8 cellular contexts compared by ENCODE assay signal in the genomic region with DNA sequence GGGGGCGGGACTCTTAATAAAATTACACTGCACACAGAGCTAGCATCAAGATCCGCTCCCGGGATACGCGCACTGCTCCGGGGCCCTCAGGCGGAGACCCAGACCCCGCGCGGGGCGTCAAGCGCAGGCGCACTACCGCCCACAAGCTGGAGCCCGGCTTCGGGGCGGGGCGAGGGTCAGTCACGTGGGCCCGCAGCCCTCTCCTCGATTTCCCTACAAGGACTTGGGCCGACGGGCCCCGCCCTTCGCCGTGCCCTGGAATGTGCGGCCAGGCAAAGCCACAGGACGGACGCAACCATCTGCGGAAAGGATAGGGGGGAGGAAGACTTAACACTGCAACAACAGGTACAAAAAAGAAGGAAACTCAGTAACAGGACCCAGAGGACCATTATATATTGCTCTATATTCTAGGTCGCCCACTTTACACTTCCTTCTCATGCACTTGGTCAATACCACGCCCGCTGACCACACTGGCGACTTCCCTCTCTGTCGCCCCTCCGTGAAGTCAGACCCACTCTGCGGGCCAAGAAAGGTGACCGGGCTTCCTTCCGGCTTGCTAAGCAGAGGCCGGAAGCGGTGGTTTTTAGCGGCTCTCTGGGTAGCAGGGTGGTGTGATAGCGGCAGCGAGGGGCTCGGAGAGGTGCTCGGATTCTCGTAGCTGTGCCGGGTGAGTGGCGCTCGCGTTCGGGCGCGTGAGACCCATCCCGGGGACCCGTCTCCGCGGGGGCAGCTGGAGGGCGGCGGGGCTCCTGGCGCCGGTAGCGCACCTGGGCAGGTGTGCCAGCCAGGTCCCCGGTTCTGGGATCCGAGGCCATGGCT. TPM values are rescaled to one million over a fixed set of nuclear protein-coding genes. Genes with fewer than 3 reads are reported as not detected.
DNase-seq lines count a peak whose midpoint lies in the region; ATAC-seq and TF ChIP-seq lines count a peak whose summit lies in the region.

MYL12A (plus strand) TSS at position 559 of the 819 bp plus-strand sequence. CDS start 5,447 bp downstream, outside the sequence.

- CTCF ChIA-PET in CD8-positive, alpha-beta T cell (lab: Charles Lee): interaction anchor here (0.7 to 4.8 kb wide), 16 partner anchors 9 to 347 kb away, joined by 3 to 44 read pairs (median 5); partner anchors contain the start of gene MYL12B

- H3K4me1 ChIP-seq in CD8-positive, alpha-beta T cell (ENCODE audit: insufficient read depth, low read length): peaks cover 24% of the 10 kb centered on the region
- peaks cover 6% of the 10 kb centered on the region for H3K4me1 ChIP-seq in ectodermal cell (ENCODE audit: control insufficient read depth, insufficient read depth, low read length)
- H3K4me1 ChIP-seq in lower lobe of right lung: peaks cover 54% of the 10 kb centered on the region

- peak within 1 kb of the TSS; percentile 79 for H3K27ac ChIP-seq in CD8-positive, alpha-beta T cell (ENCODE audit: low read depth, low read length)
- peak within 1 kb of the TSS; percentile 92 for H3K27ac ChIP-seq in ectodermal cell (ENCODE audit: insufficient read depth, low read depth, low read length, poor library complexity, severe bottlenecking)
- H3K27ac ChIP-seq in lower lobe of right lung: peak within 1 kb of the TSS; percentile 100

- peaks cover 51% of the 10 kb centered on the region for H3K4me1 Mint-ChIP-seq in CD8-positive, alpha-beta T cell (ENCODE audit: low read depth)

- 1 to 2% methylated on average over 65 of the region's 65 CpGs for WGBS in ectodermal cell, 2 experiments

- H3K9me3 ChIP-seq in CD8-positive, alpha-beta T cell (ENCODE audit: low read length): no peaks in the 10 kb centered on the region
- no peaks in the 10 kb centered on the region for H3K9me3 ChIP-seq in ectodermal cell (ENCODE audit: control insufficient read depth, low read length)
- no peaks in the 10 kb centered on the region for H3K9me3 ChIP-seq in lower lobe of right lung

- peak; percentile 72 to 94 (median 86) for DNase-seq in CD8-positive, alpha-beta T cell
- DNase-seq in HS-27A (ENCODE audit: low read depth): peak; percentile 97
- peak; percentile 31 for DNase-seq in NK-92 (lab: John Stamatoyannopoulos, UW; ENCODE audit: unreplicated experiment)
- DNase-seq in activated CD8-positive, alpha-beta memory T cell treated with anti-CD3 and anti-CD28 coated beads for 1 hour (ENCODE audit: extremely low read depth in 1 of 2, low read depth in 1 of 2): peak; percentile 69 to 85
- DNase-seq in lower lobe of right lung: peak; percentile 100
- DNase-seq in stimulated activated CD4-positive, alpha-beta T cell treated with anti-CD3 and anti-CD28 coated beads, TNF-alpha, amount 100 ng/mL, for 24 hours (ENCODE audit: low read depth in 3 of 3): peak; percentile 84 to 98 (median 91)

- intact Hi-C loops in CD8-positive, alpha-beta T cell (cut with DNase I, micrococcal nuclease): loop anchor here (1.0 to 5.0 kb wide), 10 partner anchors 14 to 590 kb away; partner anchors contain the start of genes LPIN2 (in 2 of the 2), SMCHD1 (in 2 of the 2) and MYL12B (in 1 of the 2)
- intact Hi-C loops in lower lobe of right lung (cut with DNase I): no loop called here

- H3K9me3 Mint-ChIP-seq in CD8-positive, alpha-beta T cell: peaks cover 3% of the 10 kb centered on the region

- H3K4me3 Mint-ChIP-seq in CD8-positive, alpha-beta T cell: peak within 1 kb of the TSS; percentile 92

- peak; percentile 64 for ATAC-seq in CD8-positive, alpha-beta T cell
- peak; percentile 76 for ATAC-seq in GM19467 (IDR thresholded peaks at IDR 0.05; ENCODE audit: unreplicated experiment)
- ATAC-seq in lower lobe of right lung: peak; percentile 93 to 96

- H3K36me3 ChIP-seq in CD8-positive, alpha-beta T cell (ENCODE audit: insufficient read depth, low read length): peaks cover 4% of the 10 kb centered on the region
- H3K36me3 ChIP-seq in ectodermal cell (ENCODE audit: control insufficient read depth, insufficient read depth, low read length) (no peaks in the 10 kb centered on the region), lower lobe of right lung (peaks cover 4% of the 10 kb centered on the region)

- H3K27me3 ChIP-seq in CD8-positive, alpha-beta T cell (ENCODE audit: insufficient read depth, low read length): no peaks in the 10 kb centered on the region
- H3K27me3 ChIP-seq in ectodermal cell (ENCODE audit: control insufficient read depth, insufficient read depth, low read length, poor library complexity, severe bottlenecking): no peaks in the 10 kb centered on the region
- H3K27me3 ChIP-seq in lower lobe of right lung (ENCODE audit: low read depth): no peaks in the 10 kb centered on the region

- POLR2A ChIA-PET in CD8-positive, alpha-beta T cell (lab: Charles Lee): interaction anchor here (0.6 to 8.9 kb wide), 32 partner anchors 9 to 611 kb away, joined by 3 to 131 read pairs (median 4); partner anchors contain the start of genes MYL12B, SMCHD1 and TGIF1

- no peak for TF ChIP-seq CTCF in CD8-positive, alpha-beta T cell (IDR thresholded peaks at IDR 0.05)
- no peak for TF ChIP-seq CTCF in lower lobe of right lung (IDR thresholded peaks at IDR 0.05)

- peak within 1 kb of the TSS; percentile 90 for H3K27ac Mint-ChIP-seq in CD8-positive, alpha-beta T cell

- peaks cover 35% of the 10 kb centered on the region for H3K36me3 Mint-ChIP-seq in CD8-positive, alpha-beta T cell

- peak within 1 kb of the TSS; percentile 77 for H3K4me3 ChIP-seq in CD8-positive, alpha-beta T cell (ENCODE audit: low read depth, low read length)
- H3K4me3 ChIP-seq in ectodermal cell (ENCODE audit: insufficient read depth, low read depth, low read length) (peak within 1 kb of the TSS; percentile 83), lower lobe of right lung (peak within 1 kb of the TSS; percentile 87)

- no peaks in the 10 kb centered on the region for H3K27me3 Mint-ChIP-seq in CD8-positive, alpha-beta T cell (ENCODE audit: low read depth)

RNA-seq across cellular contexts. Expression of gene MYL12A, which starts in this region (rescaled TPM):
- total RNA-seq in CD8-positive, alpha-beta T cell: 100 to 1,000 TPM; 129 to 137 TPM
- 220 TPM for polyA plus RNA-seq in ectodermal cell (2013, experiment 1 of 4)
- polyA plus RNA-seq in ectodermal cell (2013, experiment 2 of 4): 247 TPM
- 212 TPM for polyA plus RNA-seq in ectodermal cell (2013, experiment 3 of 4)
- 232 TPM for polyA plus RNA-seq in ectodermal cell (2013, experiment 4 of 4)
- 481 TPM for total RNA-seq in lower lobe of right lung

Comparison
In these comparisons a context has a peak if more than half of its experiments do, and no peak if none do; other contexts are left out.
1. Peak in every context shown above with its lines: DNase-seq, ATAC-seq, H3K4me3 ChIP-seq and H3K27ac ChIP-seq.
2. DNase-seq: peak in every context shown above with its lines; median percentile 100 in lower lobe of right lung; 97 in HS-27A; 91 in stimulated activated CD4-positive, alpha-beta T cell treated with anti-CD3 and anti-CD28 coated beads, TNF-alpha, amount 100 ng/mL, for 24 hours; 86 in CD8-positive, alpha-beta T cell; 77 in activated CD8-positive, alpha-beta memory T cell treated with anti-CD3 and anti-CD28 coated beads for 1 hour; 31 in NK-92.